Comparison of ENCODE assay signal across 1 cellular context in the genomic region with DNA sequence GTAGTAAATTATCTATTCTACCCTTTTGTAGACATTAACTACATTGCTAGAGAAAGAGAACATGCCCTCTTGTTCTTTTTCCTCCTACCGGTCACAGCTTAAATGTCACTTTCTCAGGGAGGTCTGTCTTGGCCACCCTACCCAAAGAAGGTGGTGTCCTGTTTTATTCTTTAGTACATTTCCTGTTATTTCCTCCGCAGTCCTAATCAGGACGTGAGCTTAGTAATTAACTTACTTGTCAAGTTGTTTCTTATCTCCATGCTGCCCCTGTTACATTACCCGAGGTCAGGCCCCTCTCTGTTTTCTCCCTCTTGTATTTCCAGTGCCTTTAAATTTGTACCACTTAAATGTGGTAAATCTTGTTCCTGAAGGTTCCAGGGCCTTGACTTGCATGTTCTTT.
TF ChIP-seq lines count a peak whose summit lies in the region.

No MANE protein-coding gene starts in this region.

TF ChIP-seq in IMR-90, 13 proteins besides CTCF, POLR2A, EP300 and RAD21 (continued from another document):
- TF ChIP-seq BHLHE40 (IDR thresholded peaks at IDR 0.05; ENCODE audit: low read depth, low read length): no peak
